Comparison of ENCODE assay signal across 1 cellular context in the genomic region with DNA sequence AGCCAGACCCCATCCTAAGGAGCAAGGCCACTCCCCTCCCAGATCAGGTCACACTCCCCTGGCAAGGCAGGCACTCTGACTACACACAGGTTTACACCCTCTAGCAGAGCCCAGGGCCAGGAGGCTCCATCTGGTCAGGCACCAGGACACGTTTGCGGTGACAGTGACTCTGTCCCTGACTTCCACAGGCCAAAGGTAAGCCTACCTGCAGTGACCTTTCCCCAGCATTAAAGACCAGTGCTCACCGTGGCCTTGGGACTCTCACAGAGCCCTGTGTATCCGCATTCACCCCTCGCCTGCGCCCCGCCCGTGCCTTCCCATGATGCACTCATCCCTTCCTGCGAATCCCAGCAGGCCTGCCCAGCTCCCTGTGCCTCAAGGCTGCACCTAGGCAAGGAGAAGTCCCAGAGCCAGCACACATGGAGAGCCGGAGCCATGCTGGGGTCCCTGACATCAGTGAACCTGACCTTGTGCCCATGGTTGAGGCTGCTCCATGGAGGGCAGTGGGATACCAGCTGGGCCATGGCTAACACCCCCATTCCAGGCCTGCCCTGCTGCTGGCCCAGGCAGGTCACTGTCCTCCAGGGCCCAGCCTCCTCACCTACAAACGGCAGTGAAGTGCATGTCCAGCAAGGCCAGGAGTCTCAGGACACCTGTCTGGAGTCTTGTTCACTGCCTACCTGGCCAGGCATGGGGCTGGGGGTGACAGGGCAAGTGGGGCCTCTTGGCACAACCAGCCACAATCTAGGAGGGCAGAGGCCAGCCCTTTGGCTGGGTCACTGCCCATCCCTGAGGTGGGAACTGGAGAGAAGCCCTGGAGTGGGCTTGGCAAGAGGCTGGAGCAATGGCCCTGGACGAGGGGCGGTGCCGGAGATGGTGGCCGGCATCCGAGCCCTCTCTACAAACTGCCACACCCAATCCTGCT.
TF ChIP-seq lines count a peak whose summit lies in the region.

No MANE protein-coding gene starts in this region.

TF ChIP-seq in HepG2, 621 proteins besides CTCF, POLR2A, EP300 and RAD21 (continued from another document):
- TF ChIP-seq, protein P1, sequence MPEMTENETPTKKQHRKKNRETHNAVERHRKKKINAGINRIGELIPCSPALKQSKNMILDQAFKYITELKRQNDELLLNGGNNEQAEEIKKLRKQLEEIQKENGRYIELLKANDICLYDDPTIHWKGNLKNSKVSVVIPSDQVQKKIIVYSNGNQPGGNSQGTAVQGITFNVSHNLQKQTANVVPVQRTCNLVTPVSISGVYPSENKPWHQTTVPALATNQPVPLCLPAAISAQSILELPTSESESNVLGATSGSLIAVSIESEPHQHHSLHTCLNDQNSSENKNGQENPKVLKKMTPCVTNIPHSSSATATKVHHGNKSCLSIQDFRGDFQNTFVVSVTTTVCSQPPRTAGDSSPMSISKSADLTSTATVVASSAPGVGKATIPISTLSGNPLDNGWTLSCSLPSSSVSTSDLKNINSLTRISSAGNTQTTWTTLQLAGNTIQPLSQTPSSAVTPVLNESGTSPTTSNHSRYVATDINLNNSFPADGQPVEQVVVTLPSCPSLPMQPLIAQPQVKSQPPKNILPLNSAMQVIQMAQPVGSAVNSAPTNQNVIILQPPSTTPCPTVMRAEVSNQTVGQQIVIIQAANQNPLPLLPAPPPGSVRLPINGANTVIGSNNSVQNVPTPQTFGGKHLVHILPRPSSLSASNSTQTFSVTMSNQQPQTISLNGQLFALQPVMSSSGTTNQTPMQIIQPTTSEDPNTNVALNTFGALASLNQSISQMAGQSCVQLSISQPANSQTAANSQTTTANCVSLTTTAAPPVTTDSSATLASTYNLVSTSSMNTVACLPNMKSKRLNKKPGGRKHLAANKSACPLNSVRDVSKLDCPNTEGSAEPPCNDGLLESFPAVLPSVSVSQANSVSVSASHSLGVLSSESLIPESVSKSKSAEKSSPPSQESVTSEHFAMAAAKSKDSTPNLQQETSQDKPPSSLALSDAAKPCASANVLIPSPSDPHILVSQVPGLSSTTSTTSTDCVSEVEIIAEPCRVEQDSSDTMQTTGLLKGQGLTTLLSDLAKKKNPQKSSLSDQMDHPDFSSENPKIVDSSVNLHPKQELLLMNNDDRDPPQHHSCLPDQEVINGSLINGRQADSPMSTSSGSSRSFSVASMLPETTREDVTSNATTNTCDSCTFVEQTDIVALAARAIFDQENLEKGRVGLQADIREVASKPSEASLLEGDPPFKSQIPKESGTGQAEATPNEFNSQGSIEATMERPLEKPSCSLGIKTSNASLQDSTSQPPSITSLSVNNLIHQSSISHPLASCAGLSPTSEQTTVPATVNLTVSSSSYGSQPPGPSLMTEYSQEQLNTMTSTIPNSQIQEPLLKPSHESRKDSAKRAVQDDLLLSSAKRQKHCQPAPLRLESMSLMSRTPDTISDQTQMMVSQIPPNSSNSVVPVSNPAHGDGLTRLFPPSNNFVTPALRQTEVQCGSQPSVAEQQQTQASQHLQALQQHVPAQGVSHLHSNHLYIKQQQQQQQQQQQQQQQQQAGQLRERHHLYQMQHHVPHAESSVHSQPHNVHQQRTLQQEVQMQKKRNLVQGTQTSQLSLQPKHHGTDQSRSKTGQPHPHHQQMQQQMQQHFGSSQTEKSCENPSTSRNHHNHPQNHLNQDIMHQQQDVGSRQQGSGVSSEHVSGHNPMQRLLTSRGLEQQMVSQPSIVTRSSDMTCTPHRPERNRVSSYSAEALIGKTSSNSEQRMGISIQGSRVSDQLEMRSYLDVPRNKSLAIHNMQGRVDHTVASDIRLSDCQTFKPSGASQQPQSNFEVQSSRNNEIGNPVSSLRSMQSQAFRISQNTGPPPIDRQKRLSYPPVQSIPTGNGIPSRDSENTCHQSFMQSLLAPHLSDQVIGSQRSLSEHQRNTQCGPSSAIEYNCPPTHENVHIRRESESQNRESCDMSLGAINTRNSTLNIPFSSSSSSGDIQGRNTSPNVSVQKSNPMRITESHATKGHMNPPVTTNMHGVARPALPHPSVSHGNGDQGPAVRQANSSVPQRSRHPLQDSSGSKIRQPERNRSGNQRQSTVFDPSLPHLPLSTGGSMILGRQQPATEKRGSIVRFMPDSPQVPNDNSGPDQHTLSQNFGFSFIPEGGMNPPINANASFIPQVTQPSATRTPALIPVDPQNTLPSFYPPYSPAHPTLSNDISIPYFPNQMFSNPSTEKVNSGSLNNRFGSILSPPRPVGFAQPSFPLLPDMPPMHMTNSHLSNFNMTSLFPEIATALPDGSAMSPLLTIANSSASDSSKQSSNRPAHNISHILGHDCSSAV (CRISPR knock-in tag; IDR thresholded peaks at IDR 0.05; ENCODE audit: borderline replicate concordance): no peak
- TF ChIP-seq ZNF441 (CRISPR knock-in tag; IDR thresholded peaks at IDR 0.05; ENCODE audit: borderline replicate concordance) (no peak), IKZF4 (CRISPR knock-in tag; IDR thresholded peaks at IDR 0.05; ENCODE audit: borderline replicate concordance, low read depth, not compliant biosample characterization) (no peak), ZC3H13 (CRISPR knock-in tag; IDR thresholded peaks at IDR 0.05) (no peak), NFIC (IDR thresholded peaks at IDR 0.05; ENCODE audit: low read length) (no peak), ZNF556 (CRISPR knock-in tag; IDR thresholded peaks at IDR 0.05; ENCODE audit: borderline replicate concordance) (peak; percentile 61; the same call in 1 of the 2 replicates), CREM (IDR thresholded peaks at IDR 0.05) (no peak), CREM (CRISPR knock-in tag; IDR thresholded peaks at IDR 0.05) (no peak), WIZ (CRISPR knock-in tag; IDR thresholded peaks at IDR 0.05) (no peak), PHB2 (IDR thresholded peaks at IDR 0.05; ENCODE audit: partially characterized antibody) (no peak), ATF7 (IDR thresholded peaks at IDR 0.05) (no peak), ATF7 (CRISPR knock-in tag; IDR thresholded peaks at IDR 0.05) (peak; percentile 45; the same call in 1 of the 2 replicates), STAG1 (CRISPR knock-in tag; IDR thresholded peaks at IDR 0.05) (no peak)
